In the genomic region with DNA sequence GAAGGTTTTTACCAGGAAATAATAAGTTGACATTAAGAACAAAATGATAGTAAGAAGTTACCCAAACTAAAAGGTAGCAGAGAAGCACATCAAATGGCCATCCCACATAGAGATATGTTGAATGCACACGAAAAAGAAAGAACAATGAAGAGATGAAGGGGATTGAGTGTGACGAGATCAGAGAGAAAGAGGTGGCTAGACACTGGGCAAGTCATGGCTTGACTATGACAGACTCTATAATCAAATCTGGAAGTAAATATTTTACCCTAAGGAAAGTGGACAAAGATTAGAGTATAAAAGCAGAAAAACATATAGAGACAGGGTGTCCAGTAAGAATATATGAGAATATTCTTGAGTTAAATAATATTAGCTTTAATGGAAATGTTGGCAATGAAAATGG, we compare ENCODE assay signal across 28 cellular contexts. TPM values are rescaled to one million over a fixed set of nuclear protein-coding genes. Genes with fewer than 3 reads are reported as not detected.
"Had no signal": no experiment of that assay in that cellular context is flagged by ENCODE, and none has a peak within 500 bp of the region (broad histone marks: within the 10 kb centered on the region; RNA-seq: fewer than 3 reads in every experiment).

No MANE protein-coding gene starts in this region.

- DNase-seq: dermis blood vessel endothelial cell; dorsolateral prefrontal cortex; effector CD4-positive, alpha-beta T cell; effector memory CD4-positive, alpha-beta T cell; erythroblast; esophagus squamous epithelium; foreskin fibroblast; gastrocnemius medialis; glutamatergic neuron; head of caudate nucleus; heart right ventricle; hippocampal formation; left cardiac atrium; left lung; left ventricle myocardium superior; lower lobe of right lung; mesendoderm; midbrain; naive thymus-derived CD4-positive, alpha-beta T cell had no signal

- ATAC-seq: esophagus mucosa; gastrocnemius medialis; heart right ventricle; left cardiac atrium; left lung; left ventricle myocardium superior; lower lobe of right lung; naive thymus-derived CD4-positive, alpha-beta T cell had no signal

- H3K4me1 ChIP-seq: esophagus squamous epithelium, gastrocnemius medialis, heart right ventricle, left lung, lower lobe of right lung had no signal

- H3K27ac ChIP-seq: coronary artery, dorsolateral prefrontal cortex, epithelial cell of prostate, esophagus squamous epithelium, gastrocnemius medialis, heart right ventricle, left lung, lower lobe of right lung had no signal

- H3K36me3 ChIP-seq: esophagus squamous epithelium, gastrocnemius medialis, heart right ventricle, left lung, lower lobe of right lung had no signal

- H3K27me3 ChIP-seq: dorsolateral prefrontal cortex, esophagus squamous epithelium, gastrocnemius medialis, heart right ventricle, left lung had no signal

- FAIRE-seq: colon, endothelial cell of umbilical vein, islet of Langerhans, keratinocyte had no signal

- H3K4me3 ChIP-seq: coronary artery, dorsolateral prefrontal cortex, esophagus squamous epithelium, gastrocnemius medialis, heart right ventricle, left lung, lower lobe of right lung had no signal

RNA-seq across cellular contexts. Expression of gene CASP12, which starts 31.4 kb away (rescaled TPM):
- total RNA-seq: esophagus mucosa; kidney epithelial cell; left ventricle myocardium superior; mononuclear cell; naive thymus-derived CD4-positive, alpha-beta T cell had no signal
- polyA plus RNA-seq: keratinocyte; naive thymus-derived CD4-positive, alpha-beta T cell had no signal
